ENCODE assay signal across 25 cellular contexts in genomic region chr2:236162031-236162803, GRCh38. TPM values are rescaled to one million over a fixed set of nuclear protein-coding genes. Genes with fewer than 3 reads are reported as not detected.
DNase-seq lines count a peak whose midpoint lies in the region; ATAC-seq, FAIRE-seq and TF ChIP-seq lines count a peak whose summit lies in the region.
"Had no signal": no experiment of that assay in that cellular context is flagged by ENCODE, and none has a peak within 500 bp of the region (broad histone marks: within the 10 kb centered on the region; RNA-seq: fewer than 3 reads in every experiment).

No MANE protein-coding gene starts in this region.

- H3K27ac ChIP-seq in foreskin keratinocyte = no peak overlapping the region
- H3K27ac ChIP-seq in GM23248 = no peak overlapping the region
- H3K27ac ChIP-seq: cardiac muscle cell, right atrium auricular region, upper lobe of left lung had no signal

- H3K27me3 ChIP-seq in foreskin keratinocyte = peaks cover 85% of the 10 kb centered on the region
- peaks cover 70% of the 10 kb centered on the region for H3K27me3 ChIP-seq in GM23248 (replicated peaks; ENCODE audit: insufficient read depth)

- in situ Hi-C loops in GM23248 (cut with MboI) = no loop called here

- no peak overlapping the region for H3K9ac ChIP-seq in GM23248

- TF ChIP-seq CTCF in foreskin keratinocyte (conservative IDR thresholded peaks at IDR 0.05) (no peak), osteocyte (IDR thresholded peaks at IDR 0.05) (no peak)

- no peaks in the 10 kb centered on the region for H3K9me3 Mint-ChIP-seq in osteocyte (ENCODE audit: unreplicated experiment)
- H3K9me3 Mint-ChIP-seq: activated B cell treated with CpG ODN at 0.5 μM for 24 hours; activated CD4-positive, alpha-beta memory T cell treated with anti-CD3 and anti-CD28 coated beads, Interleukin-2, amount 10 ng/mL, durations not matched to agents 7 days and 5 days; activated naive CD8-positive, alpha-beta T cell treated with anti-CD3 and anti-CD28 coated beads, Interleukin-2, amount 50 U/mL, for 24 hours had no signal

- H3K4me1 Mint-ChIP-seq in osteocyte (ENCODE audit: unreplicated experiment) = peaks cover 38% of the 10 kb centered on the region

- peak overlapping the region; percentile 66 for H3K27ac Mint-ChIP-seq in osteocyte (ENCODE audit: unreplicated experiment)
- H3K27ac Mint-ChIP-seq: activated B cell treated with CpG ODN at 0.5 μM for 24 hours; activated CD4-positive, alpha-beta memory T cell treated with anti-CD3 and anti-CD28 coated beads, Interleukin-2, amount 10 ng/mL, durations not matched to agents 7 days and 5 days; activated naive CD8-positive, alpha-beta T cell treated with anti-CD3 and anti-CD28 coated beads, Interleukin-2, amount 50 U/mL, for 24 hours; CD4-positive, CD25-positive, alpha-beta regulatory T cell had no signal

- peak; percentile 21 for FAIRE-seq in G401.6 (lab: Jason Lieb, UNC)

- H3K36me3 ChIP-seq in GM23248 (ENCODE audit: low read depth) = no peaks in the 10 kb centered on the region
- H3K36me3 ChIP-seq: cardiac muscle cell, right atrium auricular region, upper lobe of left lung had no signal

- H3K4me1 ChIP-seq in foreskin keratinocyte (peaks cover 9% of the 10 kb centered on the region), GM23248 (ENCODE audit: insufficient read depth) (0 out of 2 replicates have a peak, but pooled peaks cover 9% of the 10 kb centered on the region)

- no peaks in the 10 kb centered on the region for H3K79me2 ChIP-seq in GM23248 (ENCODE audit: insufficient read depth)

- 38 to 39% methylated on average over 15 of the region's 15 CpGs for WGBS in GM23248 (ENCODE audit: low coverage in 1 of 2, low lambda C conversion rate in 2 of 2, missing lambda C conversion rate in 2 of 2), 2 experiments

- H3K4me3 Mint-ChIP-seq in osteocyte (ENCODE audit: unreplicated experiment) = peak overlapping the region; percentile 52
- H3K4me3 Mint-ChIP-seq: activated B cell treated with CpG ODN at 0.5 μM for 24 hours; activated CD4-positive, alpha-beta memory T cell treated with anti-CD3 and anti-CD28 coated beads, Interleukin-2, amount 10 ng/mL, durations not matched to agents 7 days and 5 days; activated naive CD8-positive, alpha-beta T cell treated with anti-CD3 and anti-CD28 coated beads, Interleukin-2, amount 50 U/mL, for 24 hours; CD4-positive, CD25-positive, alpha-beta regulatory T cell had no signal

- peaks cover 19% of the 10 kb centered on the region for H3K36me3 Mint-ChIP-seq in osteocyte (ENCODE audit: unreplicated experiment)
- H3K36me3 Mint-ChIP-seq: CD4-positive, CD25-positive, alpha-beta regulatory T cell had no signal

- no peak overlapping the region for H3K4me2 ChIP-seq in GM23248 (ENCODE audit: unreplicated experiment)

- H3K9me2 ChIP-seq in GM23248 (ENCODE audit: insufficient read depth) = no peaks in the 10 kb centered on the region

- H3F3A ChIP-seq in GM23248 (ENCODE audit: insufficient read depth) = no peaks in the 10 kb centered on the region

- no peaks in the 10 kb centered on the region for H3K27me3 Mint-ChIP-seq in osteocyte (ENCODE audit: unreplicated experiment)

- H2AFZ ChIP-seq in GM23248 = no peak overlapping the region

- peak; percentile 20 for ATAC-seq in foreskin keratinocyte
- ATAC-seq: activated naive CD8-positive, alpha-beta T cell treated with anti-CD3 and anti-CD28 coated beads, Interleukin-2, amount 50 U/mL, for 24 hours; SK-N-SH treated with all-trans-retinoic acid at 6 μM for 48 hours had no signal

- no peak overlapping the region for H3K4me3 ChIP-seq in GM23248
- H3K4me3 ChIP-seq: lung, right atrium auricular region, upper lobe of left lung had no signal

- no peaks in the 10 kb centered on the region for H3K9me3 ChIP-seq in GM23248 (ENCODE audit: low read depth)
- H3K9me3 ChIP-seq: right atrium auricular region, upper lobe of left lung had no signal

- no peaks in the 10 kb centered on the region for H4K20me1 ChIP-seq in GM23248 (ENCODE audit: insufficient read depth)

- DNase-seq in NCI-H526 treated with DMSO at 0.1 percent for 48 hours (lab: John Stamatoyannopoulos, UW) (peak; percentile 56), foreskin keratinocyte (peak in 1 of 2 donors; percentile 69), osteocyte (ENCODE audit: extremely low spot score, unreplicated experiment) (no peak), GM23248 (no peak), kidney glomerular epithelial cell (lab: John Stamatoyannopoulos, UW) (no peak), NCI-H1417 (lab: John Stamatoyannopoulos, UW) (no peak), COR-L47 (lab: John Stamatoyannopoulos, UW) (no peak)
- DNase-seq: activated B cell treated with CpG ODN at 0.5 μM for 24 hours; activated CD4-positive, alpha-beta memory T cell treated with anti-CD3 and anti-CD28 coated beads, Interleukin-2, amount 10 ng/mL, durations not matched to agents 7 days and 5 days; activated effector memory CD4-positive, alpha-beta T cell treated with anti-CD3 and anti-CD28 coated beads, Interleukin-2, amount 50 U/mL, for 16 hours; activated naive CD8-positive, alpha-beta T cell treated with anti-CD3 and anti-CD28 coated beads, Interleukin-2, amount 50 U/mL, for 24 hours; CD4-positive, CD25-positive, alpha-beta regulatory T cell; DMS 273 treated with DMSO at 0.1 percent for 48 hours; GDM1; KG1; NCI-H146; nucleus accumbens; T-helper 9 cell had no signal

RNA-seq across cellular contexts. Expression of gene GBX2, which starts 6.0 kb away (rescaled TPM):
- total RNA-seq in foreskin keratinocyte (0.14 and 0.24 TPM in 2 replicates), osteocyte (56.5 and 60.7 TPM in 2 replicates)
- polyA plus RNA-seq in foreskin keratinocyte (0.14 and 0.27 TPM in 2 replicates), GM23248 (2016; fragmentation: Nextera tagmentation; extraction: Ambion mirVana) (not detected in 2 replicates)
- total RNA-seq in GM23248 (2014; rRNA removed; shearing (Covaris generic)) = not detected in 2 replicates
- total RNA-seq: activated B cell treated with CpG ODN at 0.5 μM for 24 hours; activated CD4-positive, alpha-beta memory T cell treated with anti-CD3 and anti-CD28 coated beads, Interleukin-2, amount 10 ng/mL, durations not matched to agents 7 days and 5 days; CD4-positive, CD25-positive, alpha-beta regulatory T cell; lung; right atrium auricular region; upper lobe of left lung had no signal
- polyA plus RNA-seq: AG04450; CD4-positive, CD25-positive, alpha-beta regulatory T cell had no signal

Comparison
In these comparisons a context has a peak if more than half of its experiments do, and no peak if none do; other contexts are left out.
1. RNA of gene GBX2, which starts 6.0 kb away (total RNA-seq): 56.5 to 60.7 TPM in osteocyte; 0.14 to 0.24 TPM in foreskin keratinocyte and not detected in GM23248; every median in the first group is over 10 times any median in the second.